22 cellular contexts compared by ENCODE assay signal in the genomic region with DNA sequence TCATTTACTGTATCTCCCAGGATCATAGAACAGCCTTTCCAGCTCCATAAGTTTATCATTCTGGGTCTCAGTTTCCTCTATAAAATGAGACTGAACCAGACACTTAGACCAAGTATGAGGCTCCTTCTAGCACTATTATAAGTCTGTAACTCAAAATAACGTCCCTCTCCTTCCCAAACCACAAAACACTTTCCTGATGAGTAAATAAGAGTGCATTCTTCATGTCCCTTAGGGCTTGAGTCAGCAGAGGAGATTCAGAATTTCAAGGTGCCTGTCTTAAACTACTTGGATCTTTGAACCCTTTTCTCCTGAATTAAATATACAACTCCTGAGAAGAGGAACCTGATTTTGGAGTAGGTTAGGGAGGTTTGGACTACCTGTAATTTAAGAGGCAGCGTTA.
"Had no signal": no experiment of that assay in that cellular context is flagged by ENCODE, and none has a peak within 500 bp of the region (broad histone marks: within the 10 kb centered on the region; RNA-seq: fewer than 3 reads in every experiment).

No MANE protein-coding gene starts in this region.

- H3K36me3 ChIP-seq: adrenal gland, ascending aorta, breast epithelium, colonic mucosa, esophagus muscularis mucosa, heart left ventricle, neural progenitor cell, vagina had no signal

- H3K4me3 ChIP-seq: adrenal gland, ascending aorta, breast epithelium, colonic mucosa, dorsolateral prefrontal cortex, esophagus muscularis mucosa, heart left ventricle, neural progenitor cell, testis, vagina had no signal

- ATAC-seq: activated CD8-positive, alpha-beta T cell treated with anti-CD3 and anti-CD28 coated beads, Interleukin-2, amount 10 ng/mL, durations not matched to agents 7 days and 5 days; effector memory CD8-positive, alpha-beta T cell; heart left ventricle; left cardiac atrium; sciatic nerve had no signal

- H2AFZ ChIP-seq: neural progenitor cell had no signal

- DNase-seq: activated CD4-positive, alpha-beta T cell treated with anti-CD3 and anti-CD28 coated beads for 1 hour; activated CD4-positive, alpha-beta T cell treated with anti-CD3 and anti-CD28 coated beads, Interleukin-2, amount 50 U/mL, for 1 hour; activated CD8-positive, alpha-beta T cell treated with anti-CD3 and anti-CD28 coated beads, Interleukin-2, amount 10 ng/mL, durations not matched to agents 7 days and 5 days; activated naive CD4-positive, alpha-beta T cell; activated T-cell treated with anti-CD3 and anti-CD28 coated beads, Interleukin-2, amount 50 U/mL, for 1 hour; adrenal gland; colonic mucosa; dorsolateral prefrontal cortex; effector memory CD8-positive, alpha-beta T cell; heart left ventricle; islet precursor cell; left cardiac atrium; naive B cell; stimulated activated CD4-positive, alpha-beta T cell treated with anti-CD3 and anti-CD28 coated beads, Interleukin-4, amount 100 ng/mL, for 1 hour; stimulated activated naive CD4-positive, alpha-beta T cell; testis had no signal

- H3K9ac ChIP-seq: neural progenitor cell had no signal

- H3K4me1 ChIP-seq: adrenal gland, ascending aorta, breast epithelium, colonic mucosa, esophagus muscularis mucosa, heart left ventricle, neural progenitor cell, testis, vagina had no signal

- H3K4me2 ChIP-seq: neural progenitor cell had no signal

- H3K27ac ChIP-seq: adrenal gland, ascending aorta, breast epithelium, colonic mucosa, dorsolateral prefrontal cortex, esophagus muscularis mucosa, heart left ventricle, neural progenitor cell, testis, vagina had no signal

- H3K9me3 ChIP-seq: adrenal gland, ascending aorta, colonic mucosa, testis, vagina had no signal

- H3K27me3 ChIP-seq: adrenal gland, ascending aorta, colonic mucosa, esophagus muscularis mucosa, heart left ventricle, neural progenitor cell, testis, vagina had no signal
